9 cellular contexts compared by ENCODE assay signal in genomic region chr6:28282923-28283322, GRCh38. TPM values are rescaled to one million over a fixed set of nuclear protein-coding genes. Genes with fewer than 3 reads are reported as not detected.
DNase-seq lines count a peak whose midpoint lies in the region; ATAC-seq and TF ChIP-seq lines count a peak whose summit lies in the region.
"Had no signal": no experiment of that assay in that cellular context is flagged by ENCODE, and none has a peak within 500 bp of the region (broad histone marks: within the 10 kb centered on the region; RNA-seq: fewer than 3 reads in every experiment).

No MANE protein-coding gene starts in this region.

- no peak overlapping the region for H2AK5ac ChIP-seq in H9 (ENCODE audit: insufficient read length, low read length)

- no peak for ATAC-seq in PC-3

- peaks cover 13% of the 10 kb centered on the region in 2 experiments for H3K4me1 Mint-ChIP-seq in H9

- H3T11ph ChIP-seq in H9 (ENCODE audit: low read length), result no peak overlapping the region

- H2BK12ac ChIP-seq in H9 (ENCODE audit: insufficient read length, low read depth, low read length), result no peak overlapping the region

- no peak overlapping the region for H4K8ac ChIP-seq in H9 (replicated peaks; ENCODE audit: insufficient read length, low read depth, low read length)

- peaks cover 1% of the 10 kb centered on the region; the same call in 1 of the 2 replicates for H3K27me3 Mint-ChIP-seq in H9 (ENCODE audit: low read depth)

- H3K4me1 ChIP-seq in H9 (ENCODE audit: insufficient read depth, low read length) (no peaks in the 10 kb centered on the region), PC-3 (ENCODE audit: insufficient read depth, low read length) (peaks cover 19% of the 10 kb centered on the region), hepatocyte (ENCODE audit: insufficient read depth) (peaks cover 5% of the 10 kb centered on the region)
- H3K4me1 ChIP-seq: vagina had no signal

- peaks cover 4% of the 10 kb centered on the region for H3K23me2 ChIP-seq in H9 (ENCODE audit: insufficient read length, low read depth, low read length, poor library complexity, severe bottlenecking)

- H4K20me1 ChIP-seq in H9 (ENCODE audit: control insufficient read depth, insufficient read depth, insufficient read length) (no peaks in the 10 kb centered on the region), PC-3 (ENCODE audit: low read length) (no peaks in the 10 kb centered on the region), hepatocyte (ENCODE audit: insufficient read depth, poor library complexity, severe bottlenecking) (no peaks in the 10 kb centered on the region)

- H2AFZ ChIP-seq in H9 (ENCODE audit: low read length) (no peak overlapping the region), PC-3 (ENCODE audit: low read length) (no peak overlapping the region), hepatocyte (no peak overlapping the region)

- H4K91ac ChIP-seq in H9 (ENCODE audit: insufficient read length, low read depth, low read length), result no peak overlapping the region

- H3K9me2 ChIP-seq in PC-3 (replicated peaks; ENCODE audit: low read length) (no peaks in the 10 kb centered on the region), hepatocyte (replicated peaks; ENCODE audit: insufficient read depth) (no peaks in the 10 kb centered on the region)

- no peak overlapping the region for H3K23ac ChIP-seq in H9 (ENCODE audit: insufficient read length, low read depth, low read length)

- no CpG with 5 or more reads among the region's 2 CpGs for WGBS in H9 (ENCODE audit: extremely low coverage, insufficient read length, low lambda C conversion rate)
- WGBS in hepatocyte (ENCODE audit: low lambda C conversion rate, missing lambda C conversion rate), result 96% methylated on average over 2 of the region's 2 CpGs

- no peak overlapping the region for H3K14ac ChIP-seq in H9 (ENCODE audit: insufficient read depth, low read length)

- BruUV-seq in PC-3 (replicated peaks; lab: Mats Ljungman, UMichigan), result no TSS peak

- H3K36me3 ChIP-seq in PC-3 (ENCODE audit: low read depth, low read length) (peaks cover 23% of the 10 kb centered on the region; the same call in 1 of the 2 replicates), hepatocyte (replicated peaks; ENCODE audit: insufficient read depth, low read depth) (no peaks in the 10 kb centered on the region)

- H3K79me2 ChIP-seq in H9 (ENCODE audit: insufficient read depth, low read length), result no peaks in the 10 kb centered on the region; the same call in 1 of the 2 replicates
- peaks cover 20% of the 10 kb centered on the region for H3K79me2 ChIP-seq in PC-3 (ENCODE audit: low read length)
- H3K79me2 ChIP-seq in hepatocyte, result peaks cover 16% of the 10 kb centered on the region

- POLR2A ChIA-PET in PC-3 (lab: Charles Lee; ENCODE audit: unreplicated experiment), result no interaction called here
- POLR2A ChIA-PET in HEK293T (lab: Yijun Ruan, JAX), result interaction anchor here (0.7 to 1.8 kb wide), 7 partner anchors 15 to 390 kb away, joined by 3 to 10 read pairs (median 3); partner anchors contain the start of genes ZKSCAN4, ZSCAN26 and ZSCAN31

- DNase-seq in H9 (no peak), PC-3 (no peak), hepatocyte (ENCODE audit: low spot score) (no peak), NCI-H2196 treated with DMSO at 0.1 percent for 48 hours (lab: John Stamatoyannopoulos, UW; ENCODE audit: unreplicated experiment) (no peak), HEK293T (ENCODE audit: extremely low spot score) (no peak), pons (ENCODE audit: low spot score) (no peak)
- DNase-seq: NCI-H446 treated with DMSO at 0.1 percent for 48 hours had no signal

- H3K56ac ChIP-seq in H9 (ENCODE audit: insufficient read length, low read depth, low read length), result no peak overlapping the region

- H3F3A ChIP-seq in PC-3 (ENCODE audit: low read length, unreplicated experiment), result no peaks in the 10 kb centered on the region

- no peak overlapping the region for H3K18ac ChIP-seq in H9 (ENCODE audit: insufficient read length, low read depth, low read length)

- H3K9ac ChIP-seq in H9 (ENCODE audit: extremely low read depth, insufficient read length, low read length), result no peak overlapping the region
- H3K9ac ChIP-seq in PC-3 (ENCODE audit: low read length), result no peak overlapping the region

- intact Hi-C loops in PC-3 (cut with micrococcal nuclease), result loop anchor here (1.0 kb wide), 1 partner anchor 48 kb away; no protein-coding TSS in a partner anchor

- H3K4me2 ChIP-seq in H9 (ENCODE audit: insufficient read depth, insufficient read length, low read length) (no peak overlapping the region), PC-3 (ENCODE audit: low read length) (peak overlapping the region; percentile 83), hepatocyte (peak overlapping the region; percentile 84)

- no peaks in the 10 kb centered on the region for H3K9me3 ChIP-seq in H9 (ENCODE audit: control insufficient read depth, low read depth, low read length)
- H3K9me3 ChIP-seq in PC-3 (ENCODE audit: low read length), result no peaks in the 10 kb centered on the region
- no peaks in the 10 kb centered on the region for H3K9me3 ChIP-seq in hepatocyte (ENCODE audit: low read depth)
- H3K9me3 ChIP-seq: vagina had no signal

- H3K27me3 ChIP-seq in H9 (ENCODE audit: insufficient read depth, low read length) (no peaks in the 10 kb centered on the region), PC-3 (ENCODE audit: low read length) (no peaks in the 10 kb centered on the region), hepatocyte (no peaks in the 10 kb centered on the region)
- H3K27me3 ChIP-seq: esophagus muscularis mucosa, vagina had no signal

- H3K36me3 Mint-ChIP-seq in H9 (ENCODE audit: insufficient read depth in 1 of 3, low read depth in 3 of 3), result peaks cover 8 to 40% (median 39%) of the 10 kb centered on the region in 3 experiments; a peak in 6 of 7 replicates

- no peaks in the 10 kb centered on the region for H3K9me3 Mint-ChIP-seq in H9

- no peak overlapping the region for H4K5ac ChIP-seq in H9 (ENCODE audit: insufficient read length, low read depth, low read length)

- H3K4me3 ChIP-seq in PC-3 (ENCODE audit: low read length), result peak overlapping the region; percentile 96; the same call in 1 of the 2 replicates
- H3K4me3 ChIP-seq in hepatocyte, result no peak overlapping the region

- H2BK120ac ChIP-seq in H9 (ENCODE audit: low read depth, low read length, poor library complexity, severe bottlenecking), result no peak overlapping the region

- H3K4ac ChIP-seq in H9 (ENCODE audit: low read depth, low read length), result no peak overlapping the region

- CTCF ChIA-PET in PC-3 (lab: Charles Lee) (interaction anchor here (0.7 kb wide), 1 partner anchor 159 kb away, joined by 5 read pairs; no protein-coding TSS in a partner anchor), HEK293T (lab: Yijun Ruan, JAX) (interaction anchor here (0.6 kb wide), 1 partner anchor 55 kb away, joined by 3 read pairs; no protein-coding TSS in a partner anchor)

- no peaks in the 10 kb centered on the region for H3K79me1 ChIP-seq in H9 (ENCODE audit: insufficient read depth, low read depth, low read length, poor library complexity, severe bottlenecking)

- H2BK20ac ChIP-seq in H9 (ENCODE audit: low read depth, low read length, poor library complexity, severe bottlenecking), result no peak overlapping the region

- H3K27ac Mint-ChIP-seq in H9, result no peak overlapping the region

- H2BK15ac ChIP-seq in H9 (ENCODE audit: low read depth, low read length), result no peak overlapping the region

- H3K27ac ChIP-seq in H9 (ENCODE audit: insufficient read length, low read depth, low read length), result no peak overlapping the region
- no peak overlapping the region for H3K27ac ChIP-seq in PC-3 (ENCODE audit: low read length)
- H3K27ac ChIP-seq in hepatocyte, result no peak overlapping the region
- H3K27ac ChIP-seq: esophagus muscularis mucosa, vagina had no signal

- no peak overlapping the region for H2BK5ac ChIP-seq in H9 (ENCODE audit: insufficient read length, low read length)

- H3K4me3 Mint-ChIP-seq in H9, result peak overlapping the region; percentile 95 to 97; a peak in 4 of 5 replicates

- TF ChIP-seq CTCF in H9 (conservative IDR thresholded peaks at IDR 0.05) (no peak), PC-3 (conservative IDR thresholded peaks at IDR 0.05; ENCODE audit: low read depth, low read length) (no peak), hepatocyte (IDR thresholded peaks at IDR 0.05; ENCODE audit: poor library complexity) (no peak)

TF ChIP-seq in HEK293T, 16 proteins besides CTCF, POLR2A, EP300 and RAD21:
- no peak for TF ChIP-seq HDGF (IDR thresholded peaks at IDR 0.05; ENCODE audit: borderline replicate concordance)
- TF ChIP-seq ZNF384 (IDR thresholded peaks at IDR 0.05), result no peak
- TF ChIP-seq L3MBTL2 (conservative IDR thresholded peaks at IDR 0.05), result no peak
- no peak for TF ChIP-seq CTBP1 (IDR thresholded peaks at IDR 0.05; ENCODE audit: borderline replicate concordance)

RNA-seq across cellular contexts. Expression of gene PGBD1, which starts 1.6 kb away (rescaled TPM):
- total RNA-seq in H9 (2021) (8.1 and 10.1 TPM in 2 replicates), PC-3 (2014; rRNA removed) (6.2 and 9.0 TPM in 2 replicates), hepatocyte (5.1 and 6.2 TPM in 2 replicates)
- polyA plus RNA-seq in hepatocyte, result 2.5 and 3.1 TPM in 2 replicates

RNA-seq across cellular contexts. Expression of gene ZSCAN26, which starts 16.0 kb away (rescaled TPM):
- 9.0 TPM in 2 replicates for total RNA-seq in H9 (2021)
- total RNA-seq in PC-3 (2014; rRNA removed), result 10.8 and 12.3 TPM in 2 replicates
- total RNA-seq in hepatocyte, result 14.7 and 24.4 TPM in 2 replicates
- 7.6 and 7.8 TPM in 2 replicates for polyA plus RNA-seq in hepatocyte

RNA-seq across cellular contexts. Expression of gene NKAPL, which starts 23.8 kb away (rescaled TPM):
- total RNA-seq in H9 (2021) (0.13 TPM in 1 of 2 replicates, not detected in the other), PC-3 (2014; rRNA removed) (not detected in 2 replicates), hepatocyte (0.17 TPM in 1 of 2 replicates, not detected in the other)
- not detected in 2 replicates for polyA plus RNA-seq in hepatocyte
- total RNA-seq: vagina had no signal

RNA-seq across cellular contexts. Expression of gene ZKSCAN4, which starts 30.9 kb away (rescaled TPM):
- 8.2 and 8.8 TPM in 2 replicates for total RNA-seq in H9 (2021)
- total RNA-seq in PC-3 (2014; rRNA removed), result 2.3 and 3.7 TPM in 2 replicates
- total RNA-seq in hepatocyte, result 3.1 and 4.3 TPM in 2 replicates
- 3.1 and 3.5 TPM in 2 replicates for polyA plus RNA-seq in hepatocyte

RNA-seq across cellular contexts. Expression of gene ZSCAN31, which starts 53.0 kb away (rescaled TPM):
- 3.6 and 7.1 TPM in 2 replicates for total RNA-seq in H9 (2021)
- 10.7 and 16.9 TPM in 2 replicates for total RNA-seq in PC-3 (2014; rRNA removed)
- 2.6 and 4.6 TPM in 2 replicates for total RNA-seq in hepatocyte
- polyA plus RNA-seq in hepatocyte, result 1.8 and 3.4 TPM in 2 replicates
